In the genomic region with DNA sequence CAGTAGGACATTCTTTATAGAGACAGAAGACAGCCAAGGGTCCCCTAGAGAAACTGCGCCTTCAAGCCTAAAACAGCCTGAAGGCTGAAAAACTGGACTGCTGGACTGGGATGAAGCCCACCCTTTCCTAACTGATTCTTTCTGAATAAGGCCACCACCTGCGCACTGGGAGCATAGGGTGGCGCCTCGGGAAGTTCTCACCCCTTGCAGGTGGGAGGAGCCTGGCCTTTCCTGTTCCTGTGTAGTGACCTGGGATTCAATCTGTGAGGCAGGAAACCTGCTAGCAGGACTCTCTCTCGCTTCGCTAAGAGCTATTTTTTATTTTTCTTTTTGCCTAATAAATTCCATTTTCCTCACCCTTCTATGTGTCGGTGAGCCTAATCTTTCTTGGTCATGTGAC, we compare ENCODE assay signal across 31 cellular contexts.
"Had no signal": no experiment of that assay in that cellular context is flagged by ENCODE, and none has a peak within 500 bp of the region (broad histone marks: within the 10 kb centered on the region; RNA-seq: fewer than 3 reads in every experiment).

No MANE protein-coding gene starts in this region.

- H3K27me3 ChIP-seq: ascending aorta, cardiac muscle cell, colonic mucosa, esophagus muscularis mucosa had no signal

- H3K9me3 Mint-ChIP-seq: activated CD4-positive, alpha-beta memory T cell treated with anti-CD3 and anti-CD28 coated beads, Interleukin-2, amount 10 ng/mL, durations not matched to agents 7 days and 5 days; activated CD4-positive, alpha-beta T cell treated with anti-CD3 and anti-CD28 coated beads, Interleukin-2, amount 10 ng/mL, durations not matched to agents 7 days and 5 days; activated naive CD4-positive, alpha-beta T cell treated with anti-CD3 and anti-CD28 coated beads, Interleukin-2, amount 10 ng/mL, durations not matched to agents 7 days and 5 days; activated naive CD4-positive, alpha-beta T cell treated with anti-CD3 and anti-CD28 coated beads, Interleukin-2, amount 50 U/mL, for 72 hours; activated naive CD8-positive, alpha-beta T cell treated with anti-CD3 and anti-CD28 coated beads, Interleukin-2, amount 10 ng/mL, durations not matched to agents 7 days and 5 days; activated T-cell treated with anti-CD3 and anti-CD28 coated beads, Interleukin-2, amount 50 U/mL, for 24 hours; activated T-cell treated with anti-CD3 and anti-CD28 coated beads, Interleukin-2, amount 50 U/mL, for 72 hours; T-helper 2 cell treated with Interferon-gamma antibody and Interleukin-4, amounts not matched to agents 5 μg/mL and 100 μg/mL, for 36 hours had no signal

- H3K4me1 Mint-ChIP-seq: activated CD4-positive, alpha-beta memory T cell treated with anti-CD3 and anti-CD28 coated beads, Interleukin-2, amount 10 ng/mL, durations not matched to agents 7 days and 5 days; activated CD4-positive, alpha-beta T cell treated with anti-CD3 and anti-CD28 coated beads, Interleukin-2, amount 10 ng/mL, durations not matched to agents 7 days and 5 days; activated naive CD4-positive, alpha-beta T cell treated with anti-CD3 and anti-CD28 coated beads, Interleukin-2, amount 10 ng/mL, durations not matched to agents 7 days and 5 days; activated naive CD8-positive, alpha-beta T cell treated with anti-CD3 and anti-CD28 coated beads, Interleukin-2, amount 10 ng/mL, durations not matched to agents 7 days and 5 days; T-helper 17 cell had no signal

- H3K4me3 ChIP-seq: ascending aorta, breast epithelium, cardiac muscle cell, colonic mucosa, esophagus muscularis mucosa, heart right ventricle had no signal

- H3K9me3 ChIP-seq: ascending aorta, breast epithelium, colonic mucosa, esophagus muscularis mucosa, heart right ventricle had no signal

- H3K27ac ChIP-seq: ascending aorta, breast epithelium, cardiac muscle cell, colonic mucosa, esophagus muscularis mucosa, heart right ventricle, WERI-Rb-1 had no signal

- H3K27me3 Mint-ChIP-seq: activated CD4-positive, alpha-beta memory T cell treated with anti-CD3 and anti-CD28 coated beads, Interleukin-2, amount 10 ng/mL, durations not matched to agents 7 days and 5 days; activated CD4-positive, alpha-beta T cell treated with anti-CD3 and anti-CD28 coated beads, Interleukin-2, amount 10 ng/mL, durations not matched to agents 7 days and 5 days; activated naive CD4-positive, alpha-beta T cell treated with anti-CD3 and anti-CD28 coated beads, Interleukin-2, amount 10 ng/mL, durations not matched to agents 7 days and 5 days; activated naive CD8-positive, alpha-beta T cell treated with anti-CD3 and anti-CD28 coated beads, Interleukin-2, amount 10 ng/mL, durations not matched to agents 7 days and 5 days; brain; T-helper 17 cell had no signal

- H3K36me3 ChIP-seq: ascending aorta, breast epithelium, cardiac muscle cell, colonic mucosa, esophagus muscularis mucosa, heart right ventricle, WERI-Rb-1 had no signal

- ATAC-seq: activated naive CD4-positive, alpha-beta T cell treated with anti-CD3 and anti-CD28 coated beads, Interleukin-2, amount 50 U/mL, for 72 hours; activated T-cell treated with anti-CD3 and anti-CD28 coated beads, Interleukin-2, amount 50 U/mL, for 72 hours; heart right ventricle; T-helper 17 cell had no signal

- H3K36me3 Mint-ChIP-seq: activated naive CD4-positive, alpha-beta T cell treated with anti-CD3 and anti-CD28 coated beads, Interleukin-2, amount 10 ng/mL, durations not matched to agents 7 days and 5 days; activated naive CD4-positive, alpha-beta T cell treated with anti-CD3 and anti-CD28 coated beads, Interleukin-2, amount 50 U/mL, for 72 hours; brain had no signal

- H3K4me3 Mint-ChIP-seq: activated CD4-positive, alpha-beta memory T cell treated with anti-CD3 and anti-CD28 coated beads, Interleukin-2, amount 10 ng/mL, durations not matched to agents 7 days and 5 days; activated CD4-positive, alpha-beta T cell treated with anti-CD3 and anti-CD28 coated beads, Interleukin-2, amount 10 ng/mL, durations not matched to agents 7 days and 5 days; activated naive CD4-positive, alpha-beta T cell treated with anti-CD3 and anti-CD28 coated beads, Interleukin-2, amount 10 ng/mL, durations not matched to agents 7 days and 5 days; activated naive CD8-positive, alpha-beta T cell treated with anti-CD3 and anti-CD28 coated beads, Interleukin-2, amount 10 ng/mL, durations not matched to agents 7 days and 5 days; activated T-cell treated with anti-CD3 and anti-CD28 coated beads, Interleukin-2, amount 50 U/mL, for 24 hours; activated T-cell treated with anti-CD3 and anti-CD28 coated beads, Interleukin-2, amount 50 U/mL, for 72 hours; brain; T-helper 17 cell; T-helper 2 cell treated with Interferon-gamma antibody and Interleukin-4, amounts not matched to agents 5 μg/mL and 100 μg/mL, for 36 hours had no signal

- H3K27ac Mint-ChIP-seq: activated CD4-positive, alpha-beta memory T cell treated with anti-CD3 and anti-CD28 coated beads, Interleukin-2, amount 10 ng/mL, durations not matched to agents 7 days and 5 days; activated CD4-positive, alpha-beta T cell treated with anti-CD3 and anti-CD28 coated beads, Interleukin-2, amount 10 ng/mL, durations not matched to agents 7 days and 5 days; activated naive CD4-positive, alpha-beta T cell treated with anti-CD3 and anti-CD28 coated beads, Interleukin-2, amount 10 ng/mL, durations not matched to agents 7 days and 5 days; activated naive CD4-positive, alpha-beta T cell treated with anti-CD3 and anti-CD28 coated beads, Interleukin-2, amount 50 U/mL, for 72 hours; activated naive CD8-positive, alpha-beta T cell treated with anti-CD3 and anti-CD28 coated beads, Interleukin-2, amount 10 ng/mL, durations not matched to agents 7 days and 5 days; activated T-cell treated with anti-CD3 and anti-CD28 coated beads, Interleukin-2, amount 50 U/mL, for 24 hours; activated T-cell treated with anti-CD3 and anti-CD28 coated beads, Interleukin-2, amount 50 U/mL, for 72 hours; T-helper 17 cell; T-helper 2 cell treated with Interferon-gamma antibody and Interleukin-4, amounts not matched to agents 5 μg/mL and 100 μg/mL, for 36 hours had no signal

- DNase-seq: activated CD4-positive, alpha-beta memory T cell treated with anti-CD3 and anti-CD28 coated beads, Interleukin-2, amount 10 ng/mL, durations not matched to agents 7 days and 5 days; activated CD4-positive, alpha-beta T cell treated with anti-CD3 and anti-CD28 coated beads for 4 hours; activated CD4-positive, alpha-beta T cell treated with anti-CD3 and anti-CD28 coated beads, Interleukin-2, amount 10 ng/mL, durations not matched to agents 7 days and 5 days; activated CD4-positive, alpha-beta T cell treated with anti-CD3 and anti-CD28 coated beads, Interleukin-2, amount 50 U/mL, for 4 hours; activated CD4-positive, CD25-positive, alpha-beta regulatory T cell; activated CD4-positive, CD25-positive, alpha-beta regulatory T cell treated with anti-CD3 and anti-CD28 coated beads, Interleukin-2, amount 50 U/mL, for 72 hours; activated CD8-positive, alpha-beta memory T cell treated with anti-CD3 and anti-CD28 coated beads, Interleukin-2, amount 50 U/mL, for 48 hours; activated gamma-delta T cell; activated naive CD4-positive, alpha-beta T cell; activated naive CD4-positive, alpha-beta T cell treated with anti-CD3 and anti-CD28 coated beads, Interleukin-2, amount 10 ng/mL, durations not matched to agents 7 days and 5 days; activated naive CD8-positive, alpha-beta T cell treated with anti-CD3 and anti-CD28 coated beads, Interleukin-2, amount 10 ng/mL, durations not matched to agents 7 days and 5 days; activated T-cell treated with anti-CD3 and anti-CD28 coated beads for 4 hours; activated T-cell treated with anti-CD3 and anti-CD28 coated beads, Interleukin-2, amount 50 U/mL, for 24 hours; activated T-cell treated with anti-CD3 and anti-CD28 coated beads, Interleukin-2, amount 50 U/mL, for 72 hours; central memory CD4-positive, alpha-beta T cell; cerebellar nuclear complex; colonic mucosa; effector CD8-positive, alpha-beta T cell; erythroblast; heart right ventricle; T-helper 1 cell; T-helper 17 cell; T1000; WERI-Rb-1 had no signal

- H3K4me1 ChIP-seq: ascending aorta, breast epithelium, colonic mucosa, heart right ventricle had no signal
